In the genomic region with DNA sequence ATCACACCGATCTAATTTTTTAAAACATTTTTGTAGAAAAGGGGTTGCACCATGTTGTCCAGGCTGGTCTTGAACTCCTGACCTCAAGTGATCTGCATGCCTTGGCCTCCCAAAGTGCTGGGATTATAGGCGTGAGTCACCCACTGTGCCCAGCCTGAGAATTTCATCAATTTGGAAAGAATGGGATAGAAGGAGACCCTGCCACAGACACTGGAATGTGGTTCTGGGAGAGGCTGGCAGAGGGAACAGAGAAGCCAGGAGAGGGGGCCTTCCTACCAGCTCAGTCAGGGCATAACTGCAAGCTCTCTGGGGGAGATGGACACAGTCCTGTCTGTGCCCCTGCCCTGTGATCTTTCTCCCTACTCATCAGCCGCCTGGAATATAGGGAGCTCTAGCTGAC, we compare ENCODE assay signal across 1 cellular context.
TF ChIP-seq lines count a peak whose summit lies in the region.

No MANE protein-coding gene starts in this region.

TF ChIP-seq in HCT116, 20 proteins besides CTCF, POLR2A, EP300 and RAD21 (continued from another document):
- TF ChIP-seq, protein P1, sequence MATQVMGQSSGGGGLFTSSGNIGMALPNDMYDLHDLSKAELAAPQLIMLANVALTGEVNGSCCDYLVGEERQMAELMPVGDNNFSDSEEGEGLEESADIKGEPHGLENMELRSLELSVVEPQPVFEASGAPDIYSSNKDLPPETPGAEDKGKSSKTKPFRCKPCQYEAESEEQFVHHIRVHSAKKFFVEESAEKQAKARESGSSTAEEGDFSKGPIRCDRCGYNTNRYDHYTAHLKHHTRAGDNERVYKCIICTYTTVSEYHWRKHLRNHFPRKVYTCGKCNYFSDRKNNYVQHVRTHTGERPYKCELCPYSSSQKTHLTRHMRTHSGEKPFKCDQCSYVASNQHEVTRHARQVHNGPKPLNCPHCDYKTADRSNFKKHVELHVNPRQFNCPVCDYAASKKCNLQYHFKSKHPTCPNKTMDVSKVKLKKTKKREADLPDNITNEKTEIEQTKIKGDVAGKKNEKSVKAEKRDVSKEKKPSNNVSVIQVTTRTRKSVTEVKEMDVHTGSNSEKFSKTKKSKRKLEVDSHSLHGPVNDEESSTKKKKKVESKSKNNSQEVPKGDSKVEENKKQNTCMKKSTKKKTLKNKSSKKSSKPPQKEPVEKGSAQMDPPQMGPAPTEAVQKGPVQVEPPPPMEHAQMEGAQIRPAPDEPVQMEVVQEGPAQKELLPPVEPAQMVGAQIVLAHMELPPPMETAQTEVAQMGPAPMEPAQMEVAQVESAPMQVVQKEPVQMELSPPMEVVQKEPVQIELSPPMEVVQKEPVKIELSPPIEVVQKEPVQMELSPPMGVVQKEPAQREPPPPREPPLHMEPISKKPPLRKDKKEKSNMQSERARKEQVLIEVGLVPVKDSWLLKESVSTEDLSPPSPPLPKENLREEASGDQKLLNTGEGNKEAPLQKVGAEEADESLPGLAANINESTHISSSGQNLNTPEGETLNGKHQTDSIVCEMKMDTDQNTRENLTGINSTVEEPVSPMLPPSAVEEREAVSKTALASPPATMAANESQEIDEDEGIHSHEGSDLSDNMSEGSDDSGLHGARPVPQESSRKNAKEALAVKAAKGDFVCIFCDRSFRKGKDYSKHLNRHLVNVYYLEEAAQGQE (IDR thresholded peaks at IDR 0.05; ENCODE audit: low read depth) = no peak
- no peak for TF ChIP-seq EZH2phosphoT487 (IDR thresholded peaks at IDR 0.05; ENCODE audit: borderline replicate concordance)
- TF ChIP-seq ZFX (IDR thresholded peaks at IDR 0.05) = no peak
- no peak for TF ChIP-seq EGR1 (IDR thresholded peaks at IDR 0.05; ENCODE audit: low read depth)
- TF ChIP-seq, protein P2, sequence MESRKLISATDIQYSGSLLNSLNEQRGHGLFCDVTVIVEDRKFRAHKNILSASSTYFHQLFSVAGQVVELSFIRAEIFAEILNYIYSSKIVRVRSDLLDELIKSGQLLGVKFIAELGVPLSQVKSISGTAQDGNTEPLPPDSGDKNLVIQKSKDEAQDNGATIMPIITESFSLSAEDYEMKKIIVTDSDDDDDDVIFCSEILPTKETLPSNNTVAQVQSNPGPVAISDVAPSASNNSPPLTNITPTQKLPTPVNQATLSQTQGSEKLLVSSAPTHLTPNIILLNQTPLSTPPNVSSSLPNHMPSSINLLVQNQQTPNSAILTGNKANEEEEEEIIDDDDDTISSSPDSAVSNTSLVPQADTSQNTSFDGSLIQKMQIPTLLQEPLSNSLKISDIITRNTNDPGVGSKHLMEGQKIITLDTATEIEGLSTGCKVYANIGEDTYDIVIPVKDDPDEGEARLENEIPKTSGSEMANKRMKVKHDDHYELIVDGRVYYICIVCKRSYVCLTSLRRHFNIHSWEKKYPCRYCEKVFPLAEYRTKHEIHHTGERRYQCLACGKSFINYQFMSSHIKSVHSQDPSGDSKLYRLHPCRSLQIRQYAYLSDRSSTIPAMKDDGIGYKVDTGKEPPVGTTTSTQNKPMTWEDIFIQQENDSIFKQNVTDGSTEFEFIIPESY (IDR thresholded peaks at IDR 0.05; ENCODE audit: extremely low read depth, insufficient replicate concordance, low read length) = no peak
- no peak for TF ChIP-seq ELF1 (IDR thresholded peaks at IDR 0.05; ENCODE audit: borderline replicate concordance, low read depth)
- no peak for TF ChIP-seq CEBPB (IDR thresholded peaks at IDR 0.05; ENCODE audit: low read depth)
- TF ChIP-seq YY1 (IDR thresholded peaks at IDR 0.05; ENCODE audit: extremely low read depth, insufficient replicate concordance, low read depth, low read length) = no peak
- no peak for TF ChIP-seq TCF7L2 (IDR thresholded peaks at IDR 0.05; ENCODE audit: borderline replicate concordance, extremely low read depth, insufficient read depth, insufficient read length)
- TF ChIP-seq, protein P3, sequence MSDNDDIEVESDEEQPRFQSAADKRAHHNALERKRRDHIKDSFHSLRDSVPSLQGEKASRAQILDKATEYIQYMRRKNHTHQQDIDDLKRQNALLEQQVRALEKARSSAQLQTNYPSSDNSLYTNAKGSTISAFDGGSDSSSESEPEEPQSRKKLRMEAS (IDR thresholded peaks at IDR 0.05) = no peak
- TF ChIP-seq CBX3 (IDR thresholded peaks at IDR 0.05; ENCODE audit: low read depth) = no peak
- TF ChIP-seq FOSL1 (IDR thresholded peaks at IDR 0.05; ENCODE audit: low read depth) = no peak
- TF ChIP-seq SRF (IDR thresholded peaks at IDR 0.05; ENCODE audit: low read depth) = no peak
